Comparison of ENCODE assay signal across 3 cellular contexts in genomic region chr7:237385-237784, GRCh38.
TF ChIP-seq lines count a peak whose summit lies in the region.

No MANE protein-coding gene starts in this region.

TF ChIP-seq in HepG2, 621 proteins besides CTCF, POLR2A, EP300 and RAD21:
- TF ChIP-seq, protein P1, sequence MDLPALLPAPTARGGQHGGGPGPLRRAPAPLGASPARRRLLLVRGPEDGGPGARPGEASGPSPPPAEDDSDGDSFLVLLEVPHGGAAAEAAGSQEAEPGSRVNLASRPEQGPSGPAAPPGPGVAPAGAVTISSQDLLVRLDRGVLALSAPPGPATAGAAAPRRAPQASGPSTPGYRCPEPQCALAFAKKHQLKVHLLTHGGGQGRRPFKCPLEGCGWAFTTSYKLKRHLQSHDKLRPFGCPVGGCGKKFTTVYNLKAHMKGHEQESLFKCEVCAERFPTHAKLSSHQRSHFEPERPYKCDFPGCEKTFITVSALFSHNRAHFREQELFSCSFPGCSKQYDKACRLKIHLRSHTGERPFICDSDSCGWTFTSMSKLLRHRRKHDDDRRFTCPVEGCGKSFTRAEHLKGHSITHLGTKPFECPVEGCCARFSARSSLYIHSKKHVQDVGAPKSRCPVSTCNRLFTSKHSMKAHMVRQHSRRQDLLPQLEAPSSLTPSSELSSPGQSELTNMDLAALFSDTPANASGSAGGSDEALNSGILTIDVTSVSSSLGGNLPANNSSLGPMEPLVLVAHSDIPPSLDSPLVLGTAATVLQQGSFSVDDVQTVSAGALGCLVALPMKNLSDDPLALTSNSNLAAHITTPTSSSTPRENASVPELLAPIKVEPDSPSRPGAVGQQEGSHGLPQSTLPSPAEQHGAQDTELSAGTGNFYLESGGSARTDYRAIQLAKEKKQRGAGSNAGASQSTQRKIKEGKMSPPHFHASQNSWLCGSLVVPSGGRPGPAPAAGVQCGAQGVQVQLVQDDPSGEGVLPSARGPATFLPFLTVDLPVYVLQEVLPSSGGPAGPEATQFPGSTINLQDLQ (CRISPR knock-in tag; IDR thresholded peaks at IDR 0.05) = no peak
- peak; percentile 72 for TF ChIP-seq PHB2 (IDR thresholded peaks at IDR 0.05; ENCODE audit: partially characterized antibody)
- TF ChIP-seq ATF7 (IDR thresholded peaks at IDR 0.05) = 0 out of 2 replicates have a peak, but pooled peaks have one; percentile 26
- no peak for TF ChIP-seq ATF7 (CRISPR knock-in tag; IDR thresholded peaks at IDR 0.05)
- TF ChIP-seq SP1 (IDR thresholded peaks at IDR 0.05) = 0 out of 2 replicates have a peak, but pooled peaks have one; percentile 37
- no peak for TF ChIP-seq SP1 (CRISPR knock-in tag; IDR thresholded peaks at IDR 0.05)
- TF ChIP-seq ETS1 (CRISPR knock-in tag; IDR thresholded peaks at IDR 0.05) = no peak
- TF ChIP-seq NBN (conservative IDR thresholded peaks at IDR 0.05) = 0 out of 2 replicates have a peak, but pooled peaks have one; percentile 31
- TF ChIP-seq CREB1 (IDR thresholded peaks at IDR 0.05) = peak; percentile 93
- no peak for TF ChIP-seq CREB1 (CRISPR knock-in tag; IDR thresholded peaks at IDR 0.05)
- TF ChIP-seq KLF12 (CRISPR knock-in tag; IDR thresholded peaks at IDR 0.05; ENCODE audit: borderline replicate concordance) = no peak
- 0 out of 2 replicates have a peak, but pooled peaks have one; percentile 25 for TF ChIP-seq FOXA1 (IDR thresholded peaks at IDR 0.05)
- TF ChIP-seq FOXA1 (CRISPR knock-in tag; IDR thresholded peaks at IDR 0.05) = no peak
- 0 out of 2 replicates have a peak, but pooled peaks have one; percentile 33 for TF ChIP-seq FOXP1 (IDR thresholded peaks at IDR 0.05)
- no peak for TF ChIP-seq FOXP1 (CRISPR knock-in tag; IDR thresholded peaks at IDR 0.05)
- peak; percentile 41; the same call in 1 of the 2 replicates for TF ChIP-seq ATM (IDR thresholded peaks at IDR 0.05; ENCODE audit: borderline replicate concordance)

TF ChIP-seq in HEK293, 187 proteins besides CTCF, POLR2A, EP300 and RAD21:
- 0 out of 2 replicates have a peak, but pooled peaks have one; percentile 59 for TF ChIP-seq ZNF521 (tag by site-specific recombination; IDR thresholded peaks at IDR 0.05)
- peak; percentile 61; the same call in 1 of the 2 replicates for TF ChIP-seq ZNF248 (tag by site-specific recombination; IDR thresholded peaks at IDR 0.05)
- 0 out of 2 replicates have a peak, but pooled peaks have one; percentile 44 for TF ChIP-seq ZBTB17 (tag by site-specific recombination; IDR thresholded peaks at IDR 0.05)
- no peak for TF ChIP-seq ZNF112 (tag by site-specific recombination; IDR thresholded peaks at IDR 0.05)
- 0 out of 2 replicates have a peak, but pooled peaks have one; percentile 21 for TF ChIP-seq ZNF571 (tag by site-specific recombination; IDR thresholded peaks at IDR 0.05)
- TF ChIP-seq ZNF776 (tag by site-specific recombination; IDR thresholded peaks at IDR 0.05; ENCODE audit: borderline replicate concordance) = peak; percentile 69; the same call in 1 of the 2 replicates
- TF ChIP-seq HOXA7 (CRISPR knock-in tag; IDR thresholded peaks at IDR 0.05; ENCODE audit: borderline replicate concordance) = no peak
- TF ChIP-seq ZNF580 (tag by site-specific recombination; IDR thresholded peaks at IDR 0.05) = peak; percentile 69; the same call in 1 of the 2 replicates
- 0 out of 2 replicates have a peak, but pooled peaks have one; percentile 22 for TF ChIP-seq ZNF114 (tag by site-specific recombination; IDR thresholded peaks at IDR 0.05)
- peak; percentile 70; the same call in 1 of the 2 replicates for TF ChIP-seq ZNF473 (tag by site-specific recombination; IDR thresholded peaks at IDR 0.05)
- TF ChIP-seq, protein P2, sequence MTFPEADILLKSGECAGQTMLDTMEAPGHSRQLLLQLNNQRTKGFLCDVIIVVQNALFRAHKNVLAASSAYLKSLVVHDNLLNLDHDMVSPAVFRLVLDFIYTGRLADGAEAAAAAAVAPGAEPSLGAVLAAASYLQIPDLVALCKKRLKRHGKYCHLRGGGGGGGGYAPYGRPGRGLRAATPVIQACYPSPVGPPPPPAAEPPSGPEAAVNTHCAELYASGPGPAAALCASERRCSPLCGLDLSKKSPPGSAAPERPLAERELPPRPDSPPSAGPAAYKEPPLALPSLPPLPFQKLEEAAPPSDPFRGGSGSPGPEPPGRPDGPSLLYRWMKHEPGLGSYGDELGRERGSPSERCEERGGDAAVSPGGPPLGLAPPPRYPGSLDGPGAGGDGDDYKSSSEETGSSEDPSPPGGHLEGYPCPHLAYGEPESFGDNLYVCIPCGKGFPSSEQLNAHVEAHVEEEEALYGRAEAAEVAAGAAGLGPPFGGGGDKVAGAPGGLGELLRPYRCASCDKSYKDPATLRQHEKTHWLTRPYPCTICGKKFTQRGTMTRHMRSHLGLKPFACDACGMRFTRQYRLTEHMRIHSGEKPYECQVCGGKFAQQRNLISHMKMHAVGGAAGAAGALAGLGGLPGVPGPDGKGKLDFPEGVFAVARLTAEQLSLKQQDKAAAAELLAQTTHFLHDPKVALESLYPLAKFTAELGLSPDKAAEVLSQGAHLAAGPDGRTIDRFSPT (tag by site-specific recombination; IDR thresholded peaks at IDR 0.05) = 0 out of 2 replicates have a peak, but pooled peaks have one; percentile 29
- TF ChIP-seq ZNF311 (tag by site-specific recombination; IDR thresholded peaks at IDR 0.05; ENCODE audit: borderline replicate concordance) = 0 out of 2 replicates have a peak, but pooled peaks have one; percentile 57
- TF ChIP-seq ZNF513 (tag by site-specific recombination; IDR thresholded peaks at IDR 0.05) = peak; percentile 95
- no peak for TF ChIP-seq ZFP41 (tag by site-specific recombination; IDR thresholded peaks at IDR 0.05; ENCODE audit: borderline replicate concordance)
- TF ChIP-seq ZNF707 (tag by site-specific recombination; IDR thresholded peaks at IDR 0.05) = peak; percentile 49; the same call in 1 of the 2 replicates

TF ChIP-seq in K562, 482 proteins besides CTCF, POLR2A, EP300 and RAD21:
- TF ChIP-seq ARHGAP35 (IDR thresholded peaks at IDR 0.05; ENCODE audit: partially characterized antibody) = peak; percentile 54
- TF ChIP-seq HLTF (IDR thresholded peaks at IDR 0.05) = 0 out of 2 replicates have a peak, but pooled peaks have one; percentile 36
- no peak for TF ChIP-seq ATF1 (CRISPR knock-in tag; IDR thresholded peaks at IDR 0.05)
- TF ChIP-seq ATF1 (tag; IDR thresholded peaks at IDR 0.05) = peak; percentile 54; the same call in 1 of the 2 replicates
- TF ChIP-seq EHMT2 (IDR thresholded peaks at IDR 0.05) = 0 out of 2 replicates have a peak, but pooled peaks have one; percentile 54
- TF ChIP-seq HDAC1 (IDR thresholded peaks at IDR 0.05) = peak in 1 of 2 experiments; percentile 83; a peak in 2 of 4 replicates
- peak; percentile 52; the same call in 1 of the 2 replicates for TF ChIP-seq GATA2 (CRISPR knock-in tag; IDR thresholded peaks at IDR 0.05)
- peak; percentile 56 to 64; a peak in 2 of 4 replicates for TF ChIP-seq KDM1A (IDR thresholded peaks at IDR 0.05)
- no peak for TF ChIP-seq XRCC3 (IDR thresholded peaks at IDR 0.05)
- TF ChIP-seq, protein P3, sequence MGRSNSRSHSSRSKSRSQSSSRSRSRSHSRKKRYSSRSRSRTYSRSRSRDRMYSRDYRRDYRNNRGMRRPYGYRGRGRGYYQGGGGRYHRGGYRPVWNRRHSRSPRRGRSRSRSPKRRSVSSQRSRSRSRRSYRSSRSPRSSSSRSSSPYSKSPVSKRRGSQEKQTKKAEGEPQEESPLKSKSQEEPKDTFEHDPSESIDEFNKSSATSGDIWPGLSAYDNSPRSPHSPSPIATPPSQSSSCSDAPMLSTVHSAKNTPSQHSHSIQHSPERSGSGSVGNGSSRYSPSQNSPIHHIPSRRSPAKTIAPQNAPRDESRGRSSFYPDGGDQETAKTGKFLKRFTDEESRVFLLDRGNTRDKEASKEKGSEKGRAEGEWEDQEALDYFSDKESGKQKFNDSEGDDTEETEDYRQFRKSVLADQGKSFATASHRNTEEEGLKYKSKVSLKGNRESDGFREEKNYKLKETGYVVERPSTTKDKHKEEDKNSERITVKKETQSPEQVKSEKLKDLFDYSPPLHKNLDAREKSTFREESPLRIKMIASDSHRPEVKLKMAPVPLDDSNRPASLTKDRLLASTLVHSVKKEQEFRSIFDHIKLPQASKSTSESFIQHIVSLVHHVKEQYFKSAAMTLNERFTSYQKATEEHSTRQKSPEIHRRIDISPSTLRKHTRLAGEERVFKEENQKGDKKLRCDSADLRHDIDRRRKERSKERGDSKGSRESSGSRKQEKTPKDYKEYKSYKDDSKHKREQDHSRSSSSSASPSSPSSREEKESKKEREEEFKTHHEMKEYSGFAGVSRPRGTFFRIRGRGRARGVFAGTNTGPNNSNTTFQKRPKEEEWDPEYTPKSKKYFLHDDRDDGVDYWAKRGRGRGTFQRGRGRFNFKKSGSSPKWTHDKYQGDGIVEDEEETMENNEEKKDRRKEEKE (IDR thresholded peaks at IDR 0.05; ENCODE audit: borderline replicate concordance in 1 of 2, control insufficient read depth in 1 of 2, low read depth in 2 of 2, low read length in 1 of 2) = no peak
- no peak for TF ChIP-seq SAFB2 (IDR thresholded peaks at IDR 0.05; ENCODE audit: borderline replicate concordance, low read depth, low read length, severe bottlenecking)
- no peak for TF ChIP-seq ZNF140 (CRISPR knock-in tag; IDR thresholded peaks at IDR 0.05)
- TF ChIP-seq, protein P4, sequence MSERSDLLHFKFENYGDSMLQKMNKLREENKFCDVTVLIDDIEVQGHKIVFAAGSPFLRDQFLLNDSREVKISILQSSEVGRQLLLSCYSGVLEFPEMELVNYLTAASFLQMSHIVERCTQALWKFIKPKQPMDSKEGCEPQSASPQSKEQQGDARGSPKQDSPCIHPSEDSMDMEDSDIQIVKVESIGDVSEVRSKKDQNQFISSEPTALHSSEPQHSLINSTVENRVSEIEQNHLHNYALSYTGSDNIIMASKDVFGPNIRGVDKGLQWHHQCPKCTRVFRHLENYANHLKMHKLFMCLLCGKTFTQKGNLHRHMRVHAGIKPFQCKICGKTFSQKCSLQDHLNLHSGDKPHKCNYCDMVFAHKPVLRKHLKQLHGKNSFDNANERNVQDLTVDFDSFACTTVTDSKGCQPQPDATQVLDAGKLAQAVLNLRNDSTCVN (CRISPR knock-in tag; IDR thresholded peaks at IDR 0.05) = no peak
- peak; percentile 44; the same call in 1 of the 2 replicates for TF ChIP-seq BCOR (IDR thresholded peaks at IDR 0.05)
- peak; percentile 32; the same call in 1 of the 2 replicates for TF ChIP-seq ZEB2 (IDR thresholded peaks at IDR 0.05)
- peak; percentile 48; the same call in 1 of the 2 replicates for TF ChIP-seq NKRF (IDR thresholded peaks at IDR 0.05; ENCODE audit: borderline replicate concordance)
- no peak for TF ChIP-seq ZNF121 (CRISPR knock-in tag; conservative IDR thresholded peaks at IDR 0.05)
- no peak for TF ChIP-seq ZNF785 (CRISPR knock-in tag; IDR thresholded peaks at IDR 0.05)
- TF ChIP-seq CSDE1 (IDR thresholded peaks at IDR 0.05) = no peak
- no peak for TF ChIP-seq ZNF239 (CRISPR knock-in tag; IDR thresholded peaks at IDR 0.05)
- peak in 1 of 2 experiments; percentile 22; a peak in 1 of 4 replicates for TF ChIP-seq TRIM24 (IDR thresholded peaks at IDR 0.05)
- no peak for TF ChIP-seq FOXA1 (IDR thresholded peaks at IDR 0.05; ENCODE audit: borderline replicate concordance)
- no peak for TF ChIP-seq ZNF696 (CRISPR knock-in tag; conservative IDR thresholded peaks at IDR 0.05)
- TF ChIP-seq ETV5 (CRISPR knock-in tag; IDR thresholded peaks at IDR 0.05; ENCODE audit: low read depth) = no peak
- TF ChIP-seq ZBTB2 (IDR thresholded peaks at IDR 0.05) = peak; percentile 51; the same call in 1 of the 2 replicates
- TF ChIP-seq TRIM25 (IDR thresholded peaks at IDR 0.05; ENCODE audit: borderline replicate concordance) = no peak
- TF ChIP-seq MTA1 (IDR thresholded peaks at IDR 0.05; ENCODE audit: borderline replicate concordance) = 0 out of 2 replicates have a peak, but pooled peaks have one; percentile 39
